11 cellular contexts compared by ENCODE assay signal in the genomic region with DNA sequence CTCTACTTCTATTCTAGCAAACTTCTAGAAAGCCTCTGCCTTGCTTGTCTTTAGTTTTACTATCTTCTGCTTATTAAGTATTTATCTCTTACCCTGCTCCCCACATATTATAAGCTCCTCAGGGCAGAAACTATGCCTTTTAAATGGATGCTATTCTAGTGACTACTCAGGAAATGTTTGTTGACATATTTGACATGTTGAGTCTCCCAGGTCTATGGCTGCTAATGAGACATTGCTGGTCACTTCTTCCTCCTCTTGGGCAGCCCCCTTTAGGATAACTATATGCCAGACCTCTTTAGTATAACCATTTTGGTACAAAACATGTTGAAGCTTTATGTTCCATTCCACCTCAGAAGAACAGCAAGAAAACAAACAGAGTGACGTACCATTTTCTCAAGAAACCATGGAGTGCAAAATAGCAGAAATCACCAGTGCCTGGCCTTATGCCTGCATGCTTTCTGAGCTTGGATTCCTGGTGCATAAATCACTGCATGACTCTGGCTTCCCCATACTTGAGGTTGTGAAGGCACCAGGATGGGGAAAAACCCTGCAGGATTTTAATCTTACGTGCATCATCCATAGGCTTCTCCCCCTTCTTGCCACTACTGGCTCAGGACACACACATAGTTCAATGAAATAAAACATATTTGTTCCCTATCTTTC.
DNase-seq lines count a peak whose midpoint lies in the region; ATAC-seq, FAIRE-seq and TF ChIP-seq lines count a peak whose summit lies in the region.
"Had no signal": no experiment of that assay in that cellular context is flagged by ENCODE, and none has a peak within 500 bp of the region (broad histone marks: within the 10 kb centered on the region; RNA-seq: fewer than 3 reads in every experiment).

No MANE protein-coding gene starts in this region.

- dilution Hi-C loops in mammary epithelial cell (cut with HindIII; ENCODE audit: low sequenced_read_pairs), result loop anchor here (5.0 kb wide), 1 partner anchor 35 kb away; no protein-coding TSS in a partner anchor

- no peak for TF ChIP-seq EP300 in A549 (IDR thresholded peaks at IDR 0.05)

- H2AFZ ChIP-seq in mammary epithelial cell (ENCODE audit: low read depth, low read length), result peak overlapping the region; percentile 34
- no peak overlapping the region for H2AFZ ChIP-seq in OCI-LY7 (ENCODE audit: low read length)

- FAIRE-seq in A549 (lab: Jason Lieb, UNC), result no peak

- H3K9me2 ChIP-seq in OCI-LY7 (ENCODE audit: insufficient read depth, low read length), result no peaks in the 10 kb centered on the region

- 18% methylated on average over 2 of the region's 2 CpGs for WGBS in A549 (ENCODE audit: missing lambda C conversion rate)
- 3% methylated on average over 2 of the region's 2 CpGs for WGBS in mammary epithelial cell (ENCODE audit: low coverage, missing lambda C conversion rate)

- H3K9ac ChIP-seq in mammary epithelial cell (ENCODE audit: insufficient read depth, low read length), result peak overlapping the region; percentile 44

- TF ChIP-seq RAD21 in A549 (conservative IDR thresholded peaks at IDR 0.05 in 1 of 2, IDR thresholded peaks at IDR 0.05 in 1 of 2), result 0 out of 5 replicates have a peak, but pooled peaks have one; percentile 0 to 19

- ATAC-seq in A549, result peak; percentile 93 to 94
- ATAC-seq in HG02763 (IDR thresholded peaks at IDR 0.05; ENCODE audit: unreplicated experiment), result no peak

- TF ChIP-seq CTCF in A549 (IDR thresholded peaks at IDR 0.05) (no peak), mammary epithelial cell (conservative IDR thresholded peaks at IDR 0.05 in 1 of 2, IDR thresholded peaks at IDR 0.05 in 1 of 2; ENCODE audit: extremely low read depth in 1 of 2, insufficient read depth in 1 of 2, low read depth in 1 of 2, low read length in 2 of 2) (no peak), OCI-LY7 (conservative IDR thresholded peaks at IDR 0.05; ENCODE audit: low read length) (no peak)

- H3K27me3 ChIP-seq in mammary epithelial cell (ENCODE audit: insufficient read depth, low read length), result no peaks in the 10 kb centered on the region

- peak overlapping the region; percentile 61 for H3K4me2 ChIP-seq in A549
- peak overlapping the region; percentile 47 for H3K4me2 ChIP-seq in mammary epithelial cell (ENCODE audit: insufficient read depth, low read depth, low read length)
- no peak overlapping the region for H3K4me2 ChIP-seq in OCI-LY7 (ENCODE audit: low read length)

- H3K36me3 ChIP-seq in mammary epithelial cell (ENCODE audit: insufficient read depth, low read length), result no peaks in the 10 kb centered on the region
- no peaks in the 10 kb centered on the region for H3K36me3 ChIP-seq in OCI-LY7 (ENCODE audit: insufficient read depth, low read length)

- H3K4me1 ChIP-seq in A549 (peaks cover 25% of the 10 kb centered on the region), mammary epithelial cell (ENCODE audit: insufficient read depth, low read length) (peaks cover 41% of the 10 kb centered on the region), OCI-LY7 (ENCODE audit: insufficient read depth, low read length, poor library complexity, severe bottlenecking) (no peaks in the 10 kb centered on the region)

- DNase-seq in A549 (ENCODE audit: low read depth in 1 of 2, low spot score in 1 of 2), result peak; percentile 33 to 63
- DNase-seq in HT1080 (ENCODE audit: low read depth), result peak; percentile 91
- peak; percentile 94 for DNase-seq in mammary epithelial cell
- DNase-seq in kidney glomerular epithelial cell (lab: John Stamatoyannopoulos, UW), result peak; percentile 96
- no peak for DNase-seq in NCI-H1105 (lab: John Stamatoyannopoulos, UW)
- no peak for DNase-seq in superior temporal gyrus (ENCODE audit: extremely low spot score)
- DNase-seq in OCI-LY7 (ENCODE audit: low spot score), result no peak
- DNase-seq: activated T-cell treated with anti-CD3 and anti-CD28 coated beads for 4 hours, cortex of kidney, NCI-H524 treated with DMSO at 0.1 percent for 48 hours had no signal

- BruUV-seq in mammary epithelial cell (replicated peaks; lab: Mats Ljungman, UMichigan), result TSS peak; percentile 78
- BruUV-seq in OCI-LY7 (replicated peaks; lab: Mats Ljungman, UMichigan), result no TSS peak

- in situ Hi-C loops in mammary epithelial cell (cut with MboI; ENCODE audit: low sequenced_read_pairs in 2 of 2), result no loop called here

- intact Hi-C loops in mammary epithelial cell (cut with micrococcal nuclease) (loop anchor here (1.0 to 2.0 kb wide), 4 partner anchors 16 to 90 kb away; no protein-coding TSS in a partner anchor), OCI-LY7 (cut with micrococcal nuclease; ENCODE audit: unreplicated experiment) (no loop called here)

- TF ChIP-seq POLR2A in A549 (IDR thresholded peaks at IDR 0.05; ENCODE audit: low read length), result no peak

- H4K20me1 ChIP-seq in mammary epithelial cell (ENCODE audit: insufficient read depth, low read length) (no peaks in the 10 kb centered on the region), OCI-LY7 (ENCODE audit: insufficient read depth, low read length) (no peaks in the 10 kb centered on the region)

- H3K4me3 ChIP-seq in A549 (no peak overlapping the region), mammary epithelial cell (replicated peaks in 1 of 3; ENCODE audit: insufficient read depth in 1 of 3, low read depth in 2 of 3, low read length in 3 of 3) (peak overlapping the region in 1 of 3 experiments; percentile 1), OCI-LY7 (ENCODE audit: low read depth, low read length, poor library complexity, severe bottlenecking) (no peak overlapping the region)

- POLR2A ChIA-PET in A549 (lab: Yijun Ruan, JAX), result interaction anchor here (0.5 kb wide), 1 partner anchor 45 kb away, joined by 3 read pairs; no protein-coding TSS in a partner anchor
- POLR2A ChIA-PET in OCI-LY7 (lab: Charles Lee), result no interaction called here

- no peaks in the 10 kb centered on the region for H3K79me2 ChIP-seq in mammary epithelial cell (ENCODE audit: insufficient read depth, low read length)
- no peaks in the 10 kb centered on the region for H3K79me2 ChIP-seq in OCI-LY7 (ENCODE audit: insufficient read depth, low read depth, low read length)

- H3K9me3 ChIP-seq in A549, result no peaks in the 10 kb centered on the region
- H3K9me3 ChIP-seq in mammary epithelial cell (replicated peaks; ENCODE audit: insufficient read depth, low read length), result no peaks in the 10 kb centered on the region
- no peaks in the 10 kb centered on the region for H3K9me3 ChIP-seq in OCI-LY7 (ENCODE audit: low read length)

- H3K27ac ChIP-seq in A549 (peak overlapping the region; percentile 43 to 62; a peak in 4 of 6 replicates), mammary epithelial cell (ENCODE audit: insufficient read depth, low read depth, low read length) (peak overlapping the region; percentile 89), OCI-LY7 (ENCODE audit: low read depth, low read length, poor library complexity, severe bottlenecking) (no peak overlapping the region)

- CTCF ChIA-PET in A549 (lab: Yijun Ruan, JAX), result interaction anchor here (1.0 to 1.6 kb wide), 4 partner anchors 11 to 210 kb away, joined by 3 to 5 read pairs (median 4); partner anchors contain the start of gene FRMD6
- CTCF ChIA-PET in mammary epithelial cell (lab: Charles Lee; ENCODE audit: low non-redundant PET), result interaction anchor here (0.6 to 0.7 kb wide), 4 partner anchors 52 to 615 kb away, joined by 3 to 4 read pairs (median 3); no protein-coding TSS in a partner anchor
- CTCF ChIA-PET in OCI-LY7 (lab: Charles Lee; ENCODE audit: unreplicated experiment), result no interaction called here

TF ChIP-seq in A549, 52 proteins besides CTCF, POLR2A, EP300 and RAD21 (continues in another document):
- TF ChIP-seq KDM5A (IDR thresholded peaks at IDR 0.05), result no peak
- no peak for TF ChIP-seq ZNF302 (CRISPR knock-in tag; IDR thresholded peaks at IDR 0.05)
- no peak for TF ChIP-seq USF2 (IDR thresholded peaks at IDR 0.05)
- TF ChIP-seq CBX8 (IDR thresholded peaks at IDR 0.05), result no peak
- no peak for TF ChIP-seq CBX2 (IDR thresholded peaks at IDR 0.05; ENCODE audit: borderline replicate concordance, low read depth)
- no peak for TF ChIP-seq TFCP2L1 (CRISPR knock-in tag; IDR thresholded peaks at IDR 0.05)
- TF ChIP-seq JUNB (IDR thresholded peaks at IDR 0.05), result peak; percentile 54
- peak; percentile 25; the same call in 1 of the 2 replicates for TF ChIP-seq GATA3 (IDR thresholded peaks at IDR 0.05; ENCODE audit: borderline replicate concordance)
- no peak for TF ChIP-seq ZC3H11A (IDR thresholded peaks at IDR 0.05)
- TF ChIP-seq JUN (IDR thresholded peaks at IDR 0.05), result 0 out of 5 replicates have a peak, but pooled peaks of 1 of the 2 experiments have one; percentile 19
- TF ChIP-seq FOSB (CRISPR knock-in tag; IDR thresholded peaks at IDR 0.05), result no peak
- no peak for TF ChIP-seq EHMT2 (IDR thresholded peaks at IDR 0.05; ENCODE audit: low read depth)
- TF ChIP-seq HOXB5 (CRISPR knock-in tag; IDR thresholded peaks at IDR 0.05), result no peak
- TF ChIP-seq MAX (IDR thresholded peaks at IDR 0.05), result peak; percentile 22; the same call in 1 of the 2 replicates
- TF ChIP-seq E2F6 (IDR thresholded peaks at IDR 0.05; ENCODE audit: borderline replicate concordance, low read depth), result no peak
- TF ChIP-seq FOSL2 (IDR thresholded peaks at IDR 0.05), result 0 out of 2 replicates have a peak, but pooled peaks have one; percentile 18
- TF ChIP-seq FOSL2 (CRISPR knock-in tag; IDR thresholded peaks at IDR 0.05), result no peak; the same call in 1 of the 2 replicates
- no peak for TF ChIP-seq NFE2L2 (conservative IDR thresholded peaks at IDR 0.05; ENCODE audit: low read length)

Comparison
In these comparisons a context has a peak if more than half of its experiments do, and no peak if none do; other contexts are left out.
1. DNase-seq: peak in A549 (2 of 2), HT1080 (single experiment), mammary epithelial cell (single experiment) and kidney glomerular epithelial cell (single experiment); none in NCI-H1105 (single experiment), superior temporal gyrus (single experiment) and OCI-LY7 (single experiment).